In genomic region chr22:29267858-29268510, GRCh38 we compare ENCODE assay signal across 8 cellular contexts. TPM values are rescaled to one million over a fixed set of nuclear protein-coding genes. Genes with fewer than 3 reads are reported as not detected.
A peak's percentile ranks its signal among the peaks of the same experiment; 100 is the strongest.
DNase-seq lines count a peak whose midpoint lies in the region; TF ChIP-seq lines count a peak whose summit lies in the region.

TSS of gene EWSR1 (plus strand) at chr22:29268268. CDS start at chr22:29268337, 69 bp downstream.
TSS of gene RHBDD3 (minus strand) at chr22:29267981. CDS start at chr22:29265626, 2,355 bp downstream.

- peak within 1 kb of the TSS; percentile 91 to 100 (median 97) for H3K4me3 Mint-ChIP-seq in CD8-positive, alpha-beta memory T cell

- peaks cover 0 to 2% of the 10 kb centered on the region in 2 donors for H3K27me3 Mint-ChIP-seq in CD8-positive, alpha-beta memory T cell

- peaks cover 50% of the 10 kb centered on the region for H3K4me1 ChIP-seq in CD8-positive, alpha-beta memory T cell (ENCODE audit: insufficient read depth, low read length)

- H3K36me3 ChIP-seq in CD8-positive, alpha-beta memory T cell (ENCODE audit: insufficient read depth, low read length), result peaks cover 7% of the 10 kb centered on the region

- H3K27me3 ChIP-seq in CD8-positive, alpha-beta memory T cell (ENCODE audit: insufficient read depth, low read length, poor library complexity, severe bottlenecking), result no peaks in the 10 kb centered on the region

- peak within 1 kb of the TSS; percentile 100 for H3K4me3 ChIP-seq in CD8-positive, alpha-beta memory T cell (ENCODE audit: low read length)

- CTCF ChIA-PET in CD8-positive, alpha-beta memory T cell (lab: Charles Lee), result interaction anchor here (0.9 kb wide), 1 partner anchor 22 kb away, joined by 3 read pairs; no protein-coding TSS in a partner anchor

- H3K9me3 ChIP-seq in CD8-positive, alpha-beta memory T cell (ENCODE audit: low read length), result no peaks in the 10 kb centered on the region

- peak within 1 kb of the TSS; percentile 97 to 100 (median 99) for H3K27ac Mint-ChIP-seq in CD8-positive, alpha-beta memory T cell

- DNase-seq in CD8-positive, alpha-beta memory T cell, result peak; percentile 92 to 98 (median 96)
- DNase-seq in GM20000 (ENCODE audit: low spot score), result peak; percentile 98
- peak; percentile 99 for DNase-seq in HT-29 (ENCODE audit: low spot score)
- peak; percentile 91 for DNase-seq in NK-92 treated with Interleukin-12 subunit alpha and Interleukin-12 subunit beta, amount 100 ng/mL, for 24 hours (lab: John Stamatoyannopoulos, UW)
- peak; percentile 100 for DNase-seq in activated CD8-positive, alpha-beta memory T cell treated with anti-CD3 and anti-CD28 coated beads for 24 hours
- DNase-seq in effector CD8-positive, alpha-beta T cell (lab: John Stamatoyannopoulos, UW), result peak; percentile 93
- DNase-seq in lung microvascular endothelial cell (ENCODE audit: low read depth in 2 of 2), result peak; percentile 98
- DNase-seq in stimulated activated CD4-positive, alpha-beta T cell treated with anti-CD3 and anti-CD28 coated beads, TNF-alpha, amount 100 ng/mL, for 4 hours (ENCODE audit: low read depth in 3 of 3), result peak; percentile 91 to 97 (median 95)

- no peaks in the 10 kb centered on the region for H3K9me3 Mint-ChIP-seq in CD8-positive, alpha-beta memory T cell

- peaks cover 56 to 61% (median 58%) of the 10 kb centered on the region in 3 donors for H3K4me1 Mint-ChIP-seq in CD8-positive, alpha-beta memory T cell

- POLR2A ChIA-PET in CD8-positive, alpha-beta memory T cell (lab: Charles Lee), result interaction anchor here (0.5 to 0.6 kb wide), 3 partner anchors 8 to 1672 kb away, joined by 3 to 5 read pairs (median 4); no protein-coding TSS in a partner anchor

- peak within 1 kb of the TSS; percentile 99 for H3K27ac ChIP-seq in CD8-positive, alpha-beta memory T cell (ENCODE audit: low read depth, low read length)

- H3K36me3 Mint-ChIP-seq in CD8-positive, alpha-beta memory T cell, result peaks cover 0 to 48% (median 2%) of the 10 kb centered on the region in 3 donors

- TF ChIP-seq CTCF in GM20000 (IDR thresholded peaks at IDR 0.05; ENCODE audit: extremely low read depth, missing control alignments), result no peak

RNA-seq across cellular contexts. Expression of gene EWSR1, which starts in this region (rescaled TPM):
- 100 to 1,000 TPM; 312 to 327 TPM for total RNA-seq in CD8-positive, alpha-beta memory T cell
- 219 TPM for polyA plus RNA-seq in CD8-positive, alpha-beta memory T cell
- total RNA-seq in HT-29 (2014; rRNA removed; shearing (Covaris generic)), result 372 TPM in 2 replicates
- 115 and 137 TPM in 2 replicates for total RNA-seq in lung microvascular endothelial cell

RNA-seq across cellular contexts. Expression of gene RHBDD3, which starts in this region (rescaled TPM):
- total RNA-seq in CD8-positive, alpha-beta memory T cell, result 10 to 100 TPM; 37.9 to 41.0 TPM
- polyA plus RNA-seq in CD8-positive, alpha-beta memory T cell, result 10.4 TPM
- total RNA-seq in HT-29 (2014; rRNA removed; shearing (Covaris generic)), result 60.8 and 72.4 TPM in 2 replicates
- total RNA-seq in lung microvascular endothelial cell, result 13.1 and 14.1 TPM in 2 replicates

Comparison
In these comparisons a context has a peak if more than half of its experiments do, and no peak if none do; other contexts are left out.
1. Peak in every context shown above with its lines: DNase-seq, H3K4me3 ChIP-seq and H3K27ac ChIP-seq.